ENCODE assay signal across 28 cellular contexts in genomic region chr22:38471237-38471636, GRCh38. TPM values are rescaled to one million over a fixed set of nuclear protein-coding genes. Genes with fewer than 3 reads are reported as not detected.
"Had no signal": no experiment of that assay in that cellular context is flagged by ENCODE, and none has a peak within 500 bp of the region (broad histone marks: within the 10 kb centered on the region; RNA-seq: fewer than 3 reads in every experiment).

No MANE protein-coding gene starts in this region.

- H3K27ac Mint-ChIP-seq: activated CD4-positive, alpha-beta memory T cell treated with anti-CD3 and anti-CD28 coated beads, Interleukin-2, amount 10 ng/mL, durations not matched to agents 7 days and 5 days; activated CD4-positive, alpha-beta T cell treated with anti-CD3 and anti-CD28 coated beads, Interleukin-2, amount 10 ng/mL, durations not matched to agents 24 days and 14 days; activated naive CD4-positive, alpha-beta T cell treated with anti-CD3 and anti-CD28 coated beads, Interleukin-2, amount 50 U/mL, for 72 hours; activated T-cell treated with anti-CD3 and anti-CD28 coated beads, Interleukin-2, amount 50 U/mL, for 72 hours; nephron progenitor cell had no signal

- H3K27ac ChIP-seq: adrenal gland, ascending aorta, brain microvascular endothelial cell, foreskin keratinocyte, thoracic aorta, upper lobe of left lung, VCaP had no signal

- ATAC-seq: activated CD4-positive, CD25-positive, alpha-beta regulatory T cell treated with anti-CD3 and anti-CD28 coated beads, Interleukin-2, amount 50 U/mL, for 24 hours; activated naive CD4-positive, alpha-beta T cell treated with anti-CD3 and anti-CD28 coated beads, Interleukin-2, amount 50 U/mL, for 72 hours; activated T-cell treated with anti-CD3 and anti-CD28 coated beads, Interleukin-2, amount 50 U/mL, for 72 hours; foreskin keratinocyte; left cardiac atrium; mucosa of descending colon had no signal

- H3K36me3 ChIP-seq: adrenal gland, ascending aorta, thoracic aorta, upper lobe of left lung had no signal

- H3K9me3 ChIP-seq: adrenal gland, ascending aorta, mucosa of descending colon, thoracic aorta, upper lobe of left lung had no signal

- H3K4me3 Mint-ChIP-seq: activated CD4-positive, alpha-beta memory T cell treated with anti-CD3 and anti-CD28 coated beads, Interleukin-2, amount 10 ng/mL, durations not matched to agents 7 days and 5 days; activated CD4-positive, alpha-beta T cell treated with anti-CD3 and anti-CD28 coated beads, Interleukin-2, amount 10 ng/mL, durations not matched to agents 24 days and 14 days; activated T-cell treated with anti-CD3 and anti-CD28 coated beads, Interleukin-2, amount 50 U/mL, for 72 hours; nephron progenitor cell had no signal

- H3K36me3 Mint-ChIP-seq: activated naive CD4-positive, alpha-beta T cell treated with anti-CD3 and anti-CD28 coated beads, Interleukin-2, amount 50 U/mL, for 72 hours had no signal

- H3K27me3 ChIP-seq: ascending aorta, brain microvascular endothelial cell, upper lobe of left lung had no signal

- H3K4me3 ChIP-seq: adrenal gland, ascending aorta, mucosa of descending colon, thoracic aorta, upper lobe of left lung had no signal

- DNase-seq: activated CD4-positive, alpha-beta memory T cell treated with anti-CD3 and anti-CD28 coated beads, Interleukin-2, amount 10 ng/mL, durations not matched to agents 7 days and 5 days; activated CD4-positive, alpha-beta T cell treated with anti-CD3 and anti-CD28 coated beads, Interleukin-2, amount 10 ng/mL, durations not matched to agents 24 days and 14 days; activated gamma-delta T cell; activated T-cell treated with anti-CD3 and anti-CD28 coated beads, Interleukin-2, amount 50 U/mL, for 72 hours; adrenal gland; brain microvascular endothelial cell; caudate nucleus; effector memory CD4-positive, alpha-beta T cell; foreskin keratinocyte; left cardiac atrium; mesenchymal stem cell; mucosa of descending colon; nephron progenitor cell; nucleus accumbens; stimulated activated CD4-positive, alpha-beta T cell treated with anti-CD3 and anti-CD28 coated beads, Interleukin-4, amount 100 ng/mL, for 24 hours; stimulated activated naive CD4-positive, alpha-beta T cell treated with Interleukin-2 at 50 U/mL for 16 hours; upper lobe of left lung had no signal

- H3K4me1 ChIP-seq: foreskin keratinocyte had no signal

- H3K9me3 Mint-ChIP-seq: activated CD4-positive, alpha-beta memory T cell treated with anti-CD3 and anti-CD28 coated beads, Interleukin-2, amount 10 ng/mL, durations not matched to agents 7 days and 5 days; activated CD4-positive, alpha-beta T cell treated with anti-CD3 and anti-CD28 coated beads, Interleukin-2, amount 10 ng/mL, durations not matched to agents 24 days and 14 days; activated naive CD4-positive, alpha-beta T cell treated with anti-CD3 and anti-CD28 coated beads, Interleukin-2, amount 50 U/mL, for 72 hours; activated T-cell treated with anti-CD3 and anti-CD28 coated beads, Interleukin-2, amount 50 U/mL, for 72 hours; nephron progenitor cell had no signal

RNA-seq across cellular contexts. Expression of gene KCNJ4, which starts 16.2 kb away (rescaled TPM):
- total RNA-seq: activated CD4-positive, alpha-beta memory T cell treated with anti-CD3 and anti-CD28 coated beads, Interleukin-2, amount 10 ng/mL, durations not matched to agents 7 days and 5 days; activated CD4-positive, alpha-beta T cell treated with anti-CD3 and anti-CD28 coated beads, Interleukin-2, amount 10 ng/mL, durations not matched to agents 24 days and 14 days; activated naive CD4-positive, alpha-beta T cell treated with anti-CD3 and anti-CD28 coated beads, Interleukin-2, amount 50 U/mL, for 72 hours; activated T-cell treated with anti-CD3 and anti-CD28 coated beads, Interleukin-2, amount 50 U/mL, for 72 hours; ascending aorta; dermis microvascular lymphatic vessel endothelial cell; foreskin keratinocyte; glomerular endothelial cell; mucosa of descending colon; renal cortical epithelial cell; T-helper 2 cell treated with Interferon-gamma antibody and Interleukin-4, amounts not matched to agents 100 ng/mL and 5 ng/mL, for 36 hours; thoracic aorta; upper lobe of left lung had no signal
- polyA plus RNA-seq: esophagus, liver had no signal
